1 cellular context compared by ENCODE assay signal in the genomic region with DNA sequence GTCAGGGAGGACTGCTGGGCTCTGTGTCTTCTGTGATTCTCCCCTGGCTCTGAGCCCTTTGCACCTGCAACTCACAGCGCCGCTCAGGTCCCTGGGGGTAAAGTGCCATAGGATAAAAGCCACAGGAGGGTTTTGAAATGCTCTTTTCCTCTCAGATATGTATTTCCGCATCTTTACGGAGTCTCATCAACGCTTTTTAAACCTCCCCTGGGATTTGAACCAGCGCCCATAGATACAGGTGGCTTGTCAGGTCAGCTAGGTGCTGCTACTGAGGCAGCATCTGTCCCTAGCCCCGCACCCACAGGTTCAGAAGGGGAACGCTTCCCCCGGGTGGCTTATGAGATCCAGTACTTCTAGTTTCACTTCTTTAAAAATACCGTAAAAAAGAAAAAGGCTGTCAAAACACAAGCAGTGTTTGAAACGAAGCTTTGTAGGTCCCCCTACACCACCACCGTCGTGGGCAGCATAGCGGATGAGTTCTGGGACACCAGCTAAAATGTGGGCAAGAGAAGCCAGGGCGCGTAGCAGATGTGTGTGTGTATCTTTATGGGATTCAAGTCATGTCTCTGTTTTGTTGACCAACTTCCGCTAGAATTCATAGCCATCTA.
A peak's percentile ranks its signal among the peaks of the same experiment; 100 is the strongest.
TF ChIP-seq lines count a peak whose summit lies in the region.

No MANE protein-coding gene starts in this region.

TF ChIP-seq in GM12878, 131 proteins besides CTCF, POLR2A, EP300 and RAD21 (continued from another document and continues in another):
- TF ChIP-seq, protein P1, sequence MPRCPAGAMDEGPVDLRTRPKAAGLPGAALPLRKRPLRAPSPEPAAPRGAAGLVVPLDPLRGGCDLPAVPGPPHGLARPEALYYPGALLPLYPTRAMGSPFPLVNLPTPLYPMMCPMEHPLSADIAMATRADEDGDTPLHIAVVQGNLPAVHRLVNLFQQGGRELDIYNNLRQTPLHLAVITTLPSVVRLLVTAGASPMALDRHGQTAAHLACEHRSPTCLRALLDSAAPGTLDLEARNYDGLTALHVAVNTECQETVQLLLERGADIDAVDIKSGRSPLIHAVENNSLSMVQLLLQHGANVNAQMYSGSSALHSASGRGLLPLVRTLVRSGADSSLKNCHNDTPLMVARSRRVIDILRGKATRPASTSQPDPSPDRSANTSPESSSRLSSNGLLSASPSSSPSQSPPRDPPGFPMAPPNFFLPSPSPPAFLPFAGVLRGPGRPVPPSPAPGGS (IDR thresholded peaks at IDR 0.05; ENCODE audit: borderline replicate concordance, insufficient read depth, low read depth, low read length, poor library complexity, severe bottlenecking): peak; percentile 29
- TF ChIP-seq NR2F1 (conservative IDR thresholded peaks at IDR 0.05): peak; percentile 83
- no peak for TF ChIP-seq KLF5 (IDR thresholded peaks at IDR 0.05; ENCODE audit: partially characterized antibody)
- no peak for TF ChIP-seq POLR2AphosphoS2 (IDR thresholded peaks at IDR 0.05; ENCODE audit: low read depth, low read length)
- no peak for TF ChIP-seq WRNIP1 (IDR thresholded peaks at IDR 0.05; ENCODE audit: borderline replicate concordance, low read depth, low read length)
- no peak for TF ChIP-seq EGR1 (IDR thresholded peaks at IDR 0.05; ENCODE audit: borderline replicate concordance in 1 of 2, low read depth in 2 of 2, low read length in 2 of 2)
- TF ChIP-seq RAD51 (IDR thresholded peaks at IDR 0.05): no peak
- no peak for TF ChIP-seq SRF (IDR thresholded peaks at IDR 0.05; ENCODE audit: low read depth in 2 of 2, low read length in 2 of 2)
- TF ChIP-seq, protein P2, sequence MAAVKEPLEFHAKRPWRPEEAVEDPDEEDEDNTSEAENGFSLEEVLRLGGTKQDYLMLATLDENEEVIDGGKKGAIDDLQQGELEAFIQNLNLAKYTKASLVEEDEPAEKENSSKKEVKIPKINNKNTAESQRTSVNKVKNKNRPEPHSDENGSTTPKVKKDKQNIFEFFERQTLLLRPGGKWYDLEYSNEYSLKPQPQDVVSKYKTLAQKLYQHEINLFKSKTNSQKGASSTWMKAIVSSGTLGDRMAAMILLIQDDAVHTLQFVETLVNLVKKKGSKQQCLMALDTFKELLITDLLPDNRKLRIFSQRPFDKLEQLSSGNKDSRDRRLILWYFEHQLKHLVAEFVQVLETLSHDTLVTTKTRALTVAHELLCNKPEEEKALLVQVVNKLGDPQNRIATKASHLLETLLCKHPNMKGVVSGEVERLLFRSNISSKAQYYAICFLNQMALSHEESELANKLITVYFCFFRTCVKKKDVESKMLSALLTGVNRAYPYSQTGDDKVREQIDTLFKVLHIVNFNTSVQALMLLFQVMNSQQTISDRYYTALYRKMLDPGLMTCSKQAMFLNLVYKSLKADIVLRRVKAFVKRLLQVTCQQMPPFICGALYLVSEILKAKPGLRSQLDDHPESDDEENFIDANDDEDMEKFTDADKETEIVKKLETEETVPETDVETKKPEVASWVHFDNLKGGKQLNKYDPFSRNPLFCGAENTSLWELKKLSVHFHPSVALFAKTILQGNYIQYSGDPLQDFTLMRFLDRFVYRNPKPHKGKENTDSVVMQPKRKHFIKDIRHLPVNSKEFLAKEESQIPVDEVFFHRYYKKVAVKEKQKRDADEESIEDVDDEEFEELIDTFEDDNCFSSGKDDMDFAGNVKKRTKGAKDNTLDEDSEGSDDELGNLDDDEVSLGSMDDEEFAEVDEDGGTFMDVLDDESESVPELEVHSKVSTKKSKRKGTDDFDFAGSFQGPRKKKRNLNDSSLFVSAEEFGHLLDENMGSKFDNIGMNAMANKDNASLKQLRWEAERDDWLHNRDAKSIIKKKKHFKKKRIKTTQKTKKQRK (IDR thresholded peaks at IDR 0.05; ENCODE audit: low read depth, low read length): no peak
- peak; percentile 91 for TF ChIP-seq NFIC (IDR thresholded peaks at IDR 0.05; ENCODE audit: low read depth, low read length)
- TF ChIP-seq TCF3 (IDR thresholded peaks at IDR 0.05; ENCODE audit: borderline replicate concordance, insufficient read depth, low read depth, low read length): peak; percentile 78; the same call in 1 of the 2 replicates
- TF ChIP-seq, protein P3, sequence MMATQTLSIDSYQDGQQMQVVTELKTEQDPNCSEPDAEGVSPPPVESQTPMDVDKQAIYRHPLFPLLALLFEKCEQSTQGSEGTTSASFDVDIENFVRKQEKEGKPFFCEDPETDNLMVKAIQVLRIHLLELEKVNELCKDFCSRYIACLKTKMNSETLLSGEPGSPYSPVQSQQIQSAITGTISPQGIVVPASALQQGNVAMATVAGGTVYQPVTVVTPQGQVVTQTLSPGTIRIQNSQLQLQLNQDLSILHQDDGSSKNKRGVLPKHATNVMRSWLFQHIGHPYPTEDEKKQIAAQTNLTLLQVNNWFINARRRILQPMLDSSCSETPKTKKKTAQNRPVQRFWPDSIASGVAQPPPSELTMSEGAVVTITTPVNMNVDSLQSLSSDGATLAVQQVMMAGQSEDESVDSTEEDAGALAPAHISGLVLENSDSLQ (IDR thresholded peaks at IDR 0.05): no peak
- TF ChIP-seq NR2C1 (IDR thresholded peaks at IDR 0.05): no peak
- TF ChIP-seq IRF4 (IDR thresholded peaks at IDR 0.05; ENCODE audit: low read depth, low read length): peak; percentile 82
- 0 out of 2 replicates have a peak, but pooled peaks have one; percentile 63 for TF ChIP-seq SMARCA5 (IDR thresholded peaks at IDR 0.05)
- peak; percentile 50 for TF ChIP-seq SP1 (IDR thresholded peaks at IDR 0.05; ENCODE audit: low read depth, low read length)
- no peak for TF ChIP-seq SREBF1 (IDR thresholded peaks at IDR 0.05; ENCODE audit: low read length)
- peak; percentile 53; the same call in 1 of the 2 replicates for TF ChIP-seq NBN (IDR thresholded peaks at IDR 0.05)
- TF ChIP-seq ATF7 (IDR thresholded peaks at IDR 0.05; ENCODE audit: low read depth): no peak
- no peak for TF ChIP-seq NFXL1 (IDR thresholded peaks at IDR 0.05; ENCODE audit: borderline replicate concordance)
- TF ChIP-seq, protein P4, sequence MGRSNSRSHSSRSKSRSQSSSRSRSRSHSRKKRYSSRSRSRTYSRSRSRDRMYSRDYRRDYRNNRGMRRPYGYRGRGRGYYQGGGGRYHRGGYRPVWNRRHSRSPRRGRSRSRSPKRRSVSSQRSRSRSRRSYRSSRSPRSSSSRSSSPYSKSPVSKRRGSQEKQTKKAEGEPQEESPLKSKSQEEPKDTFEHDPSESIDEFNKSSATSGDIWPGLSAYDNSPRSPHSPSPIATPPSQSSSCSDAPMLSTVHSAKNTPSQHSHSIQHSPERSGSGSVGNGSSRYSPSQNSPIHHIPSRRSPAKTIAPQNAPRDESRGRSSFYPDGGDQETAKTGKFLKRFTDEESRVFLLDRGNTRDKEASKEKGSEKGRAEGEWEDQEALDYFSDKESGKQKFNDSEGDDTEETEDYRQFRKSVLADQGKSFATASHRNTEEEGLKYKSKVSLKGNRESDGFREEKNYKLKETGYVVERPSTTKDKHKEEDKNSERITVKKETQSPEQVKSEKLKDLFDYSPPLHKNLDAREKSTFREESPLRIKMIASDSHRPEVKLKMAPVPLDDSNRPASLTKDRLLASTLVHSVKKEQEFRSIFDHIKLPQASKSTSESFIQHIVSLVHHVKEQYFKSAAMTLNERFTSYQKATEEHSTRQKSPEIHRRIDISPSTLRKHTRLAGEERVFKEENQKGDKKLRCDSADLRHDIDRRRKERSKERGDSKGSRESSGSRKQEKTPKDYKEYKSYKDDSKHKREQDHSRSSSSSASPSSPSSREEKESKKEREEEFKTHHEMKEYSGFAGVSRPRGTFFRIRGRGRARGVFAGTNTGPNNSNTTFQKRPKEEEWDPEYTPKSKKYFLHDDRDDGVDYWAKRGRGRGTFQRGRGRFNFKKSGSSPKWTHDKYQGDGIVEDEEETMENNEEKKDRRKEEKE (IDR thresholded peaks at IDR 0.05): no peak
- peak; percentile 45 for TF ChIP-seq ZNF384 (IDR thresholded peaks at IDR 0.05; ENCODE audit: borderline replicate concordance, low read depth, low read length)
- TF ChIP-seq CREM (IDR thresholded peaks at IDR 0.05; ENCODE audit: low read depth): peak; percentile 63; the same call in 1 of the 2 replicates
- TF ChIP-seq HDGF (IDR thresholded peaks at IDR 0.05): no peak
- TF ChIP-seq, protein P5, sequence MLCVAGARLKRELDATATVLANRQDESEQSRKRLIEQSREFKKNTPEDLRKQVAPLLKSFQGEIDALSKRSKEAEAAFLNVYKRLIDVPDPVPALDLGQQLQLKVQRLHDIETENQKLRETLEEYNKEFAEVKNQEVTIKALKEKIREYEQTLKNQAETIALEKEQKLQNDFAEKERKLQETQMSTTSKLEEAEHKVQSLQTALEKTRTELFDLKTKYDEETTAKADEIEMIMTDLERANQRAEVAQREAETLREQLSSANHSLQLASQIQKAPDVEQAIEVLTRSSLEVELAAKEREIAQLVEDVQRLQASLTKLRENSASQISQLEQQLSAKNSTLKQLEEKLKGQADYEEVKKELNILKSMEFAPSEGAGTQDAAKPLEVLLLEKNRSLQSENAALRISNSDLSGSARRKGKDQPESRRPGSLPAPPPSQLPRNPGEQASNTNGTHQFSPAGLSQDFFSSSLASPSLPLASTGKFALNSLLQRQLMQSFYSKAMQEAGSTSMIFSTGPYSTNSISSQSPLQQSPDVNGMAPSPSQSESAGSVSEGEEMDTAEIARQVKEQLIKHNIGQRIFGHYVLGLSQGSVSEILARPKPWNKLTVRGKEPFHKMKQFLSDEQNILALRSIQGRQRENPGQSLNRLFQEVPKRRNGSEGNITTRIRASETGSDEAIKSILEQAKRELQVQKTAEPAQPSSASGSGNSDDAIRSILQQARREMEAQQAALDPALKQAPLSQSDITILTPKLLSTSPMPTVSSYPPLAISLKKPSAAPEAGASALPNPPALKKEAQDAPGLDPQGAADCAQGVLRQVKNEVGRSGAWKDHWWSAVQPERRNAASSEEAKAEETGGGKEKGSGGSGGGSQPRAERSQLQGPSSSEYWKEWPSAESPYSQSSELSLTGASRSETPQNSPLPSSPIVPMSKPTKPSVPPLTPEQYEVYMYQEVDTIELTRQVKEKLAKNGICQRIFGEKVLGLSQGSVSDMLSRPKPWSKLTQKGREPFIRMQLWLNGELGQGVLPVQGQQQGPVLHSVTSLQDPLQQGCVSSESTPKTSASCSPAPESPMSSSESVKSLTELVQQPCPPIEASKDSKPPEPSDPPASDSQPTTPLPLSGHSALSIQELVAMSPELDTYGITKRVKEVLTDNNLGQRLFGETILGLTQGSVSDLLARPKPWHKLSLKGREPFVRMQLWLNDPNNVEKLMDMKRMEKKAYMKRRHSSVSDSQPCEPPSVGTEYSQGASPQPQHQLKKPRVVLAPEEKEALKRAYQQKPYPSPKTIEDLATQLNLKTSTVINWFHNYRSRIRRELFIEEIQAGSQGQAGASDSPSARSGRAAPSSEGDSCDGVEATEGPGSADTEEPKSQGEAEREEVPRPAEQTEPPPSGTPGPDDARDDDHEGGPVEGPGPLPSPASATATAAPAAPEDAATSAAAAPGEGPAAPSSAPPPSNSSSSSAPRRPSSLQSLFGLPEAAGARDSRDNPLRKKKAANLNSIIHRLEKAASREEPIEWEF (IDR thresholded peaks at IDR 0.05; ENCODE audit: insufficient replicate concordance, low read depth, low read length): no peak
- no peak; the same call in 1 of the 2 replicates for TF ChIP-seq POLR2AphosphoS5 (IDR thresholded peaks at IDR 0.05; ENCODE audit: low read length)
- TF ChIP-seq YBX1 (IDR thresholded peaks at IDR 0.05): no peak
- no peak for TF ChIP-seq SREBF2 (IDR thresholded peaks at IDR 0.05; ENCODE audit: low read length)
- TF ChIP-seq, protein P6, sequence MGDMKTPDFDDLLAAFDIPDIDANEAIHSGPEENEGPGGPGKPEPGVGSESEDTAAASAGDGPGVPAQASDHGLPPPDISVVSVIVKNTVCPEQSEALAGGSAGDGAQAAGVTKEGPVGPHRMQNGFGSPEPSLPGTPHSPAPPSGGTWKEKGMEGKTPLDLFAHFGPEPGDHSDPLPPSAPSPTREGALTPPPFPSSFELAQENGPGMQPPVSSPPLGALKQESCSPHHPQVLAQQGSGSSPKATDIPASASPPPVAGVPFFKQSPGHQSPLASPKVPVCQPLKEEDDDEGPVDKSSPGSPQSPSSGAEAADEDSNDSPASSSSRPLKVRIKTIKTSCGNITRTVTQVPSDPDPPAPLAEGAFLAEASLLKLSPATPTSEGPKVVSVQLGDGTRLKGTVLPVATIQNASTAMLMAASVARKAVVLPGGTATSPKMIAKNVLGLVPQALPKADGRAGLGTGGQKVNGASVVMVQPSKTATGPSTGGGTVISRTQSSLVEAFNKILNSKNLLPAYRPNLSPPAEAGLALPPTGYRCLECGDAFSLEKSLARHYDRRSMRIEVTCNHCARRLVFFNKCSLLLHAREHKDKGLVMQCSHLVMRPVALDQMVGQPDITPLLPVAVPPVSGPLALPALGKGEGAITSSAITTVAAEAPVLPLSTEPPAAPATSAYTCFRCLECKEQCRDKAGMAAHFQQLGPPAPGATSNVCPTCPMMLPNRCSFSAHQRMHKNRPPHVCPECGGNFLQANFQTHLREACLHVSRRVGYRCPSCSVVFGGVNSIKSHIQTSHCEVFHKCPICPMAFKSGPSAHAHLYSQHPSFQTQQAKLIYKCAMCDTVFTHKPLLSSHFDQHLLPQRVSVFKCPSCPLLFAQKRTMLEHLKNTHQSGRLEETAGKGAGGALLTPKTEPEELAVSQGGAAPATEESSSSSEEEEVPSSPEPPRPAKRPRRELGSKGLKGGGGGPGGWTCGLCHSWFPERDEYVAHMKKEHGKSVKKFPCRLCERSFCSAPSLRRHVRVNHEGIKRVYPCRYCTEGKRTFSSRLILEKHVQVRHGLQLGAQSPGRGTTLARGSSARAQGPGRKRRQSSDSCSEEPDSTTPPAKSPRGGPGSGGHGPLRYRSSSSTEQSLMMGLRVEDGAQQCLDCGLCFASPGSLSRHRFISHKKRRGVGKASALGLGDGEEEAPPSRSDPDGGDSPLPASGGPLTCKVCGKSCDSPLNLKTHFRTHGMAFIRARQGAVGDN (IDR thresholded peaks at IDR 0.05): peak; percentile 65
- no peak for TF ChIP-seq BRCA1 (IDR thresholded peaks at IDR 0.05; ENCODE audit: low read depth, low read length)
- TF ChIP-seq ETV6 (conservative IDR thresholded peaks at IDR 0.05 in 1 of 2, IDR thresholded peaks at IDR 0.05 in 1 of 2; ENCODE audit: borderline replicate concordance in 1 of 2, low read depth in 1 of 2): peak in 1 of 2 experiments; percentile 48; a peak in 2 of 4 replicates
- peak; percentile 76 for TF ChIP-seq MEF2A (IDR thresholded peaks at IDR 0.05; ENCODE audit: insufficient read depth, low read depth, low read length)
- no peak for TF ChIP-seq ZNF207 (IDR thresholded peaks at IDR 0.05; ENCODE audit: borderline replicate concordance)
- peak; percentile 82 for TF ChIP-seq MTA2 (IDR thresholded peaks at IDR 0.05; ENCODE audit: low read depth)
- TF ChIP-seq HDAC2 (IDR thresholded peaks at IDR 0.05): no peak
- TF ChIP-seq RCOR1 (conservative IDR thresholded peaks at IDR 0.05; ENCODE audit: low read depth, low read length): no peak
- TF ChIP-seq CHD4 (IDR thresholded peaks at IDR 0.05): no peak
- no peak for TF ChIP-seq MYC (IDR thresholded peaks at IDR 0.05; ENCODE audit: insufficient read depth, insufficient read length, insufficient replicate concordance, low read length, severe bottlenecking)
- peak; percentile 64 for TF ChIP-seq YY1 (IDR thresholded peaks at IDR 0.05; ENCODE audit: low read depth, low read length)
- TF ChIP-seq POU2F2 (IDR thresholded peaks at IDR 0.05; ENCODE audit: borderline replicate concordance, low read depth, low read length): peak; percentile 8; the same call in 1 of the 3 replicates
